ENCODE assay signal across 9 cellular contexts in genomic region chr6:169263836-169264608, GRCh38. TPM values are rescaled to one million over a fixed set of nuclear protein-coding genes. Genes with fewer than 3 reads are reported as not detected.
DNase-seq lines count a peak whose midpoint lies in the region; ATAC-seq and TF ChIP-seq lines count a peak whose summit lies in the region.
"Had no signal": no experiment of that assay in that cellular context is flagged by ENCODE, and none has a peak within 500 bp of the region (broad histone marks: within the 10 kb centered on the region; RNA-seq: fewer than 3 reads in every experiment).

No MANE protein-coding gene starts in this region.

- no peak for TF ChIP-seq CTCF in prostate gland (IDR thresholded peaks at IDR 0.05)

- 70% methylated on average over 21 of the region's 21 CpGs for WGBS in prostate gland

- H3K36me3 ChIP-seq in prostate gland, result no peaks in the 10 kb centered on the region
- H3K36me3 ChIP-seq: ovary had no signal

- TF ChIP-seq POLR2A in prostate gland (IDR thresholded peaks at IDR 0.05), result no peak

- no peaks in the 10 kb centered on the region for H3K9me3 ChIP-seq in prostate gland
- H3K9me3 ChIP-seq: ovary had no signal

- H3K27ac ChIP-seq in prostate gland, result no peak overlapping the region
- H3K27ac ChIP-seq: ovary had no signal

- intact Hi-C loops in prostate gland (cut with DNase I), result no loop called here

- DNase-seq in GM03348 (ENCODE audit: low spot score), result peak; percentile 43
- peak; percentile 60 for DNase-seq in NCI-H2196 (lab: John Stamatoyannopoulos, UW; ENCODE audit: unreplicated experiment)
- peak; percentile 27 for DNase-seq in prostate gland (ENCODE audit: low spot score)
- DNase-seq in NCI-H446 treated with DMSO at 0.1 percent for 48 hours (lab: John Stamatoyannopoulos, UW), result no peak
- DNase-seq: ovary had no signal

- no peak overlapping the region for H3K4me3 ChIP-seq in prostate gland
- H3K4me3 ChIP-seq: ovary had no signal

- no peaks in the 10 kb centered on the region for H3K27me3 ChIP-seq in prostate gland (replicated peaks; ENCODE audit: insufficient read depth)
- H3K27me3 ChIP-seq: ovary had no signal

- ATAC-seq in esophagus mucosa (peak; percentile 74), GM18909 (IDR thresholded peaks at IDR 0.05; ENCODE audit: poor library complexity, unreplicated experiment) (no peak), GM18873 (IDR thresholded peaks at IDR 0.05; ENCODE audit: low FRiP score, unreplicated experiment) (no peak), GM21825 (IDR thresholded peaks at IDR 0.05; ENCODE audit: unreplicated experiment) (no peak)

- no peaks in the 10 kb centered on the region for H3K4me1 ChIP-seq in prostate gland (replicated peaks)

RNA-seq across cellular contexts. Expression of gene THBS2, which starts 10.4 kb away (rescaled TPM):
- total RNA-seq in esophagus mucosa (50.0 TPM), prostate gland (10 to 100 TPM in 1 of 2 donors, 1 to 10 TPM in 1; 3.3 to 10.9 TPM)
